In genomic region chr3:108847187-108847586, GRCh38 we compare ENCODE assay signal across 25 cellular contexts. TPM values are rescaled to one million over a fixed set of nuclear protein-coding genes. Genes with fewer than 3 reads are reported as not detected.
DNase-seq lines count a peak whose midpoint lies in the region; ATAC-seq lines count a peak whose summit lies in the region.
"Had no signal": no experiment of that assay in that cellular context is flagged by ENCODE, and none has a peak within 500 bp of the region (broad histone marks: within the 10 kb centered on the region; RNA-seq: fewer than 3 reads in every experiment).

No MANE protein-coding gene starts in this region.

- H3K36me3 Mint-ChIP-seq in activated naive CD4-positive, alpha-beta T cell treated with anti-CD3 and anti-CD28 coated beads, Interleukin-2, amount 50 U/mL, for 24 hours, result peaks cover 36% of the 10 kb centered on the region
- peaks cover 27% of the 10 kb centered on the region for H3K36me3 Mint-ChIP-seq in activated naive CD4-positive, alpha-beta T cell treated with anti-CD3 and anti-CD28 coated beads for 36 hours (ENCODE audit: low read depth)
- H3K36me3 Mint-ChIP-seq in activated CD4-positive, alpha-beta memory T cell treated with anti-CD3 and anti-CD28 coated beads for 36 hours, result peaks cover 29% of the 10 kb centered on the region
- peaks cover 19 to 70% (median 66%) of the 10 kb centered on the region in 5 donors for H3K36me3 Mint-ChIP-seq in naive thymus-derived CD4-positive, alpha-beta T cell

- no peaks in the 10 kb centered on the region for H3K27me3 ChIP-seq in naive thymus-derived CD4-positive, alpha-beta T cell (ENCODE audit: control insufficient read depth in 2 of 2, insufficient read depth in 2 of 2, low read length in 2 of 2)
- H3K27me3 ChIP-seq: BLaER1 treated with 17β-estradiol and CSF1 and Interleukin-3, amounts not matched to agents 10 nM and 100 nM; SJCRH30 had no signal

- peak; percentile 4 for DNase-seq in NCI-H748 (lab: John Stamatoyannopoulos, UW; ENCODE audit: unreplicated experiment)
- DNase-seq in NCI-H748 treated with DMSO at 0.1 percent for 48 hours (lab: John Stamatoyannopoulos, UW), result no peak
- no peak for DNase-seq in activated naive CD4-positive, alpha-beta T cell treated with anti-CD3 and anti-CD28 coated beads for 36 hours
- no peak for DNase-seq in activated CD4-positive, alpha-beta memory T cell treated with anti-CD3 and anti-CD28 coated beads for 36 hours
- no peak for DNase-seq in naive thymus-derived CD4-positive, alpha-beta T cell
- DNase-seq in GOT3 (lab: John Stamatoyannopoulos, UW), result no peak
- DNase-seq: 8988T; Calu3; CD8-positive, alpha-beta memory T cell; DMS153; GM23248; KG1; NCI-H1092 treated with DMSO at 0.1 percent for 48 hours; NCI-H1436 treated with DMSO at 0.1 percent for 48 hours; NCI-H1930; NCI-H2171; NCI-H345; NCI-H524; OCI-M1; SJCRH30 had no signal

- CTCF ChIA-PET in activated naive CD4-positive, alpha-beta T cell treated with anti-CD3 and anti-CD28 coated beads for 36 hours (lab: Charles Lee), result interaction anchor here (1.0 to 2.1 kb wide), 2 partner anchors 13 to 67 kb away, joined by 5 to 6 read pairs; no protein-coding TSS in a partner anchor
- CTCF ChIA-PET in activated CD4-positive, alpha-beta memory T cell treated with anti-CD3 and anti-CD28 coated beads for 36 hours (lab: Charles Lee), result interaction anchor here (1.1 kb wide), 1 partner anchor 29 kb away, joined by 4 read pairs; no protein-coding TSS in a partner anchor
- CTCF ChIA-PET in naive thymus-derived CD4-positive, alpha-beta T cell (lab: Charles Lee), result interaction anchor here (1.1 kb wide), 1 partner anchor 67 kb away, joined by 3 read pairs; no protein-coding TSS in a partner anchor

- no peaks in the 10 kb centered on the region for H3K9me3 Mint-ChIP-seq in activated naive CD4-positive, alpha-beta T cell treated with anti-CD3 and anti-CD28 coated beads, Interleukin-2, amount 50 U/mL, for 24 hours
- H3K9me3 Mint-ChIP-seq in activated naive CD4-positive, alpha-beta T cell treated with anti-CD3 and anti-CD28 coated beads for 36 hours, result no peaks in the 10 kb centered on the region
- no peaks in the 10 kb centered on the region for H3K9me3 Mint-ChIP-seq in activated CD4-positive, alpha-beta memory T cell treated with anti-CD3 and anti-CD28 coated beads for 36 hours
- no peaks in the 10 kb centered on the region for H3K9me3 Mint-ChIP-seq in naive thymus-derived CD4-positive, alpha-beta T cell
- H3K9me3 Mint-ChIP-seq: CD8-positive, alpha-beta memory T cell had no signal

- H3K4me1 ChIP-seq in naive thymus-derived CD4-positive, alpha-beta T cell (ENCODE audit: control insufficient read depth in 2 of 2, insufficient read depth in 2 of 2, low read length in 2 of 2), result peaks cover 16 to 55% of the 10 kb centered on the region in 2 donors
- H3K4me1 ChIP-seq: HAP-1, SJCRH30 had no signal

- peak overlapping the region; percentile 86 for H3K27ac Mint-ChIP-seq in activated naive CD4-positive, alpha-beta T cell treated with anti-CD3 and anti-CD28 coated beads, Interleukin-2, amount 50 U/mL, for 24 hours
- no peak overlapping the region for H3K27ac Mint-ChIP-seq in activated naive CD4-positive, alpha-beta T cell treated with anti-CD3 and anti-CD28 coated beads for 36 hours
- peak overlapping the region; percentile 19 for H3K27ac Mint-ChIP-seq in activated CD4-positive, alpha-beta memory T cell treated with anti-CD3 and anti-CD28 coated beads for 36 hours
- peak overlapping the region; percentile 20 to 93 (median 74) for H3K27ac Mint-ChIP-seq in naive thymus-derived CD4-positive, alpha-beta T cell

- intact Hi-C loops in activated naive CD4-positive, alpha-beta T cell treated with anti-CD3 and anti-CD28 coated beads for 36 hours (cut with micrococcal nuclease), result loop anchor here (1.0 kb wide), 1 partner anchor 16 kb away; no protein-coding TSS in a partner anchor
- intact Hi-C loops in activated CD4-positive, alpha-beta memory T cell treated with anti-CD3 and anti-CD28 coated beads for 36 hours (cut with micrococcal nuclease), result no loop called here
- intact Hi-C loops in naive thymus-derived CD4-positive, alpha-beta T cell (cut with micrococcal nuclease), result loop anchor here (1.0 to 2.0 kb wide), 3 partner anchors 15 to 68 kb away; no protein-coding TSS in a partner anchor

- peak overlapping the region; percentile 54 for H3K27ac ChIP-seq in naive thymus-derived CD4-positive, alpha-beta T cell (ENCODE audit: low read depth, low read length)
- H3K27ac ChIP-seq: GM23248, SJCRH30 had no signal

- no peak overlapping the region for H3K4me3 ChIP-seq in naive thymus-derived CD4-positive, alpha-beta T cell (ENCODE audit: low read length)
- H3K4me3 ChIP-seq: BLaER1 treated with 17β-estradiol and CSF1 and Interleukin-3, amounts not matched to agents 10 nM and 100 nM; GM23248; HAP-1; SJCRH30 had no signal

- H3K4me3 Mint-ChIP-seq in activated naive CD4-positive, alpha-beta T cell treated with anti-CD3 and anti-CD28 coated beads, Interleukin-2, amount 50 U/mL, for 24 hours, result no peak overlapping the region
- no peak overlapping the region for H3K4me3 Mint-ChIP-seq in activated naive CD4-positive, alpha-beta T cell treated with anti-CD3 and anti-CD28 coated beads for 36 hours
- no peak overlapping the region for H3K4me3 Mint-ChIP-seq in activated CD4-positive, alpha-beta memory T cell treated with anti-CD3 and anti-CD28 coated beads for 36 hours
- H3K4me3 Mint-ChIP-seq in naive thymus-derived CD4-positive, alpha-beta T cell, result peak overlapping the region in 9 of 10 donors; percentile 12 to 77 (median 54)

- H3K4me1 Mint-ChIP-seq in activated naive CD4-positive, alpha-beta T cell treated with anti-CD3 and anti-CD28 coated beads, Interleukin-2, amount 50 U/mL, for 24 hours, result peaks cover 78% of the 10 kb centered on the region
- peaks cover 74% of the 10 kb centered on the region for H3K4me1 Mint-ChIP-seq in activated naive CD4-positive, alpha-beta T cell treated with anti-CD3 and anti-CD28 coated beads for 36 hours (ENCODE audit: low read depth)
- peaks cover 75% of the 10 kb centered on the region for H3K4me1 Mint-ChIP-seq in activated CD4-positive, alpha-beta memory T cell treated with anti-CD3 and anti-CD28 coated beads for 36 hours (ENCODE audit: low read depth)
- peaks cover 39 to 84% (median 74%) of the 10 kb centered on the region in 7 donors for H3K4me1 Mint-ChIP-seq in naive thymus-derived CD4-positive, alpha-beta T cell

- ATAC-seq in naive thymus-derived CD4-positive, alpha-beta T cell, result no peak
- no peak for ATAC-seq in HG03442 (IDR thresholded peaks at IDR 0.05; ENCODE audit: unreplicated experiment)

- no peaks in the 10 kb centered on the region for H3K9me3 ChIP-seq in naive thymus-derived CD4-positive, alpha-beta T cell (ENCODE audit: control insufficient read depth in 2 of 3, low read length in 3 of 3)
- H3K9me3 ChIP-seq: BLaER1 treated with 17β-estradiol and CSF1 and Interleukin-3, amounts not matched to agents 10 nM and 100 nM; HAP-1; SJCRH30 had no signal

- H3K27me3 Mint-ChIP-seq in activated naive CD4-positive, alpha-beta T cell treated with anti-CD3 and anti-CD28 coated beads, Interleukin-2, amount 50 U/mL, for 24 hours, result no peaks in the 10 kb centered on the region
- no peaks in the 10 kb centered on the region for H3K27me3 Mint-ChIP-seq in activated naive CD4-positive, alpha-beta T cell treated with anti-CD3 and anti-CD28 coated beads for 36 hours (ENCODE audit: low read depth)
- H3K27me3 Mint-ChIP-seq in activated CD4-positive, alpha-beta memory T cell treated with anti-CD3 and anti-CD28 coated beads for 36 hours, result no peaks in the 10 kb centered on the region
- H3K27me3 Mint-ChIP-seq in naive thymus-derived CD4-positive, alpha-beta T cell, result no peaks in the 10 kb centered on the region

- H3K36me3 ChIP-seq in naive thymus-derived CD4-positive, alpha-beta T cell (ENCODE audit: control insufficient read depth in 2 of 3, insufficient read depth in 3 of 3, low read length in 3 of 3), result peaks cover 18 to 45% (median 19%) of the 10 kb centered on the region in 3 experiments
- H3K36me3 ChIP-seq: BLaER1 treated with 17β-estradiol and CSF1 and Interleukin-3, amounts not matched to agents 10 nM and 100 nM; HAP-1; SJCRH30 had no signal

- POLR2A ChIA-PET in activated CD4-positive, alpha-beta memory T cell treated with anti-CD3 and anti-CD28 coated beads for 36 hours (lab: Charles Lee), result no interaction called here
- POLR2A ChIA-PET in naive thymus-derived CD4-positive, alpha-beta T cell (lab: Charles Lee), result interaction anchor here (0.5 to 1.4 kb wide), 5 partner anchors 12 to 249 kb away, joined by 3 to 4 read pairs (median 3); no protein-coding TSS in a partner anchor

RNA-seq across cellular contexts. Expression of gene TRAT1, which starts 24.6 kb away (rescaled TPM):
- 10 to 100 TPM; 17.7 to 19.8 TPM for total RNA-seq in activated naive CD4-positive, alpha-beta T cell treated with anti-CD3 and anti-CD28 coated beads for 36 hours
- total RNA-seq in activated CD4-positive, alpha-beta memory T cell treated with anti-CD3 and anti-CD28 coated beads for 36 hours, result 10 to 100 TPM; 19.9 to 20.7 TPM
- total RNA-seq in naive thymus-derived CD4-positive, alpha-beta T cell, result 100 to 1,000 TPM in 4 of 5 experiments, 10 to 100 TPM in 1; 85.5 to 166 (median 146) TPM
- polyA plus RNA-seq in naive thymus-derived CD4-positive, alpha-beta T cell, result 100 to 1,000 TPM; 205 to 326 TPM
- total RNA-seq: Calu3, Daoy, GM23248, SJCRH30 had no signal
- polyA plus RNA-seq: GM23248 had no signal

Comparison
In these comparisons a context has a peak if more than half of its experiments do, and no peak if none do; other contexts are left out.
1. H3K4me3 Mint-ChIP-seq: peak in naive thymus-derived CD4-positive, alpha-beta T cell (9 of 10); none in activated naive CD4-positive, alpha-beta T cell treated with anti-CD3 and anti-CD28 coated beads, Interleukin-2, amount 50 U/mL, for 24 hours (single experiment), activated naive CD4-positive, alpha-beta T cell treated with anti-CD3 and anti-CD28 coated beads for 36 hours (single experiment) and activated CD4-positive, alpha-beta memory T cell treated with anti-CD3 and anti-CD28 coated beads for 36 hours (single experiment).